Comparison of ENCODE assay signal across 15 cellular contexts in the genomic region with DNA sequence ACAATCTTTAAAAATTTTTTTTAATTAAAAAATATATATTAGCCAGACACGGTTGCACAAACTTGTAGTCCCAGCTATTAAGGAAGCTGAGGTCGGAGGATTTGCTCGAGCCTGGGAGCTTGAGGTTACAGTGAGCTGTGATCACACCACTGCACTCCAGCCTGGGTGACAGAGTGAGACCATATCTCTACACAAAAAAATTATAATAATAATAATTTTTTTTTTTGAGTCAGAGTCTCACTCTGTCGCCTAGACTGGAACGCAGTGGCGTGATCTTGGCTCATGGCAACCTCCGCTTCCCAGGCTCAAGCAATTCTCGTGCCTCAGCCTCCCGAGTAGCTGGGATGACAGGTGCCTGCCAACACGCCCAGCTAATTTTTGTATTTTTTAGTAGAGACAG. TPM values are rescaled to one million over a fixed set of nuclear protein-coding genes. Genes with fewer than 3 reads are reported as not detected.
DNase-seq lines count a peak whose midpoint lies in the region; ATAC-seq, FAIRE-seq and TF ChIP-seq lines count a peak whose summit lies in the region.
"Had no signal": no experiment of that assay in that cellular context is flagged by ENCODE, and none has a peak within 500 bp of the region (broad histone marks: within the 10 kb centered on the region; RNA-seq: fewer than 3 reads in every experiment).

No MANE protein-coding gene starts in this region.

- peaks cover 19% of the 10 kb centered on the region for H3K36me3 Mint-ChIP-seq in activated naive CD4-positive, alpha-beta T cell treated with anti-CD3 and anti-CD28 coated beads for 36 hours (ENCODE audit: low read depth)
- H3K36me3 Mint-ChIP-seq in activated naive CD8-positive, alpha-beta T cell, result no peaks in the 10 kb centered on the region

- 76 to 84% methylated on average over 10 of the region's 10 CpGs for WGBS in upper lobe of left lung, 2 donors

- FAIRE-seq in HTR-8/SVneo (lab: Jason Lieb, UNC), result no peak
- FAIRE-seq: bronchial epithelial cell, TTC549 had no signal

- H3K27me3 ChIP-seq in lower lobe of right lung (ENCODE audit: low read depth) (no peaks in the 10 kb centered on the region), upper lobe of left lung (no peaks in the 10 kb centered on the region), H7 (ENCODE audit: control insufficient read depth, insufficient read depth, low read length) (no peaks in the 10 kb centered on the region)
- H3K27me3 ChIP-seq: heart left ventricle had no signal

- intact Hi-C loops in activated naive CD4-positive, alpha-beta T cell treated with anti-CD3 and anti-CD28 coated beads for 36 hours (cut with micrococcal nuclease), result loop anchor here (5.0 kb wide), 2 partner anchors 219 to 234 kb away; a partner anchor contains a TSS
- intact Hi-C loops in lower lobe of right lung (cut with DNase I), result no loop called here

- H3K4me1 Mint-ChIP-seq in activated naive CD4-positive, alpha-beta T cell treated with anti-CD3 and anti-CD28 coated beads for 36 hours (ENCODE audit: low read depth), result peaks cover 81% of the 10 kb centered on the region
- peaks cover 81% of the 10 kb centered on the region for H3K4me1 Mint-ChIP-seq in activated naive CD8-positive, alpha-beta T cell (ENCODE audit: low read depth)

- CTCF ChIA-PET in activated naive CD4-positive, alpha-beta T cell treated with anti-CD3 and anti-CD28 coated beads for 36 hours (lab: Charles Lee), result interaction anchor here (0.7 to 1.0 kb wide), 2 partner anchors 31 to 113 kb away, joined by 3 read pairs; no protein-coding TSS in a partner anchor

- ATAC-seq in lower lobe of right lung, result no peak
- no peak for ATAC-seq in upper lobe of left lung (ENCODE audit: low FRiP score in 2 of 2)
- ATAC-seq: heart left ventricle, SK-N-SH treated with all-trans-retinoic acid at 6 μM for 48 hours had no signal

- TF ChIP-seq CTCF in lower lobe of right lung (IDR thresholded peaks at IDR 0.05) (no peak), upper lobe of left lung (IDR thresholded peaks at IDR 0.05) (no peak)

- peak overlapping the region; percentile 82 for H3K27ac Mint-ChIP-seq in activated naive CD4-positive, alpha-beta T cell treated with anti-CD3 and anti-CD28 coated beads for 36 hours
- H3K27ac Mint-ChIP-seq in activated naive CD8-positive, alpha-beta T cell, result peak overlapping the region; percentile 87

- H3K4me1 ChIP-seq in lower lobe of right lung (peaks cover 54% of the 10 kb centered on the region), upper lobe of left lung (peaks cover 0 to 35% (median 15%) of the 10 kb centered on the region in 4 donors)
- H3K4me1 ChIP-seq: parathyroid adenoma had no signal

- DNase-seq in activated naive CD4-positive, alpha-beta T cell treated with anti-CD3 and anti-CD28 coated beads for 36 hours, result no peak
- DNase-seq in activated naive CD4-positive, alpha-beta T cell treated with Interleukin-2 at 50 U/mL for 16 hours, result no peak
- DNase-seq in lower lobe of right lung (no peak), upper lobe of left lung (peak in 1 of 2 donors; percentile 40), GM19240 (ENCODE audit: insufficient read length, low spot score) (no peak), H7 (no peak), HTR-8/SVneo (ENCODE audit: insufficient read length, low spot score) (no peak)
- DNase-seq: heart left ventricle, islet precursor cell, PC-9 had no signal

- TF ChIP-seq EP300 in upper lobe of left lung (IDR thresholded peaks at IDR 0.05), result no peak

- no peaks in the 10 kb centered on the region for H3K27me3 Mint-ChIP-seq in activated naive CD4-positive, alpha-beta T cell treated with anti-CD3 and anti-CD28 coated beads for 36 hours (ENCODE audit: low read depth)
- no peaks in the 10 kb centered on the region for H3K27me3 Mint-ChIP-seq in activated naive CD8-positive, alpha-beta T cell

- H3K9me3 ChIP-seq in lower lobe of right lung, result no peaks in the 10 kb centered on the region
- H3K9me3 ChIP-seq in upper lobe of left lung, result no peaks in the 10 kb centered on the region
- H3K9me3 ChIP-seq: heart left ventricle had no signal

- H3K36me3 ChIP-seq in lower lobe of right lung, result peaks cover 35% of the 10 kb centered on the region
- H3K36me3 ChIP-seq in upper lobe of left lung, result peaks cover 0 to 3% (median 0%) of the 10 kb centered on the region in 4 donors
- no peaks in the 10 kb centered on the region; the same call in none of the 2 replicates for H3K36me3 ChIP-seq in H7 (replicated peaks; ENCODE audit: control insufficient read depth, insufficient read depth, low read length)

- H3K4me3 ChIP-seq in lower lobe of right lung (no peak overlapping the region), upper lobe of left lung (no peak overlapping the region), H7 (ENCODE audit: insufficient read depth, low read depth, low read length) (no peak overlapping the region)
- H3K4me3 ChIP-seq: heart left ventricle, PC-9 had no signal

- no peak overlapping the region for H3K4me3 Mint-ChIP-seq in activated naive CD4-positive, alpha-beta T cell treated with anti-CD3 and anti-CD28 coated beads for 36 hours
- no peak overlapping the region for H3K4me3 Mint-ChIP-seq in activated naive CD8-positive, alpha-beta T cell

- H3K27ac ChIP-seq in lower lobe of right lung (peak overlapping the region; percentile 21), upper lobe of left lung (peak overlapping the region; percentile 2 to 35 (median 8))
- H3K27ac ChIP-seq: parathyroid adenoma, PC-9 had no signal

- no peaks in the 10 kb centered on the region for H3K9me3 Mint-ChIP-seq in activated naive CD4-positive, alpha-beta T cell treated with anti-CD3 and anti-CD28 coated beads for 36 hours
- H3K9me3 Mint-ChIP-seq in activated naive CD8-positive, alpha-beta T cell (ENCODE audit: low read depth), result no peaks in the 10 kb centered on the region

- no peak for TF ChIP-seq POLR2A in upper lobe of left lung (IDR thresholded peaks at IDR 0.05)

RNA-seq across cellular contexts. Expression of a gene that starts 23.8 kb away (rescaled TPM):
- total RNA-seq in activated naive CD4-positive, alpha-beta T cell treated with anti-CD3 and anti-CD28 coated beads for 36 hours, result 100 to 1,000 TPM; 171 to 174 TPM
- total RNA-seq in lower lobe of right lung (281 TPM), upper lobe of left lung (100 to 1,000 TPM in 4 of 6 donors, 10 to 100 TPM in 2; 65.8 to 281 (median 113) TPM)
- total RNA-seq in H7 (2014; rRNA removed; shearing (Covaris generic)), result 71.8 and 85.6 TPM in 2 replicates
